Comparison of ENCODE assay signal across 9 cellular contexts in genomic region chr3:183158552-183159006, GRCh38. TPM values are rescaled to one million over a fixed set of nuclear protein-coding genes. Genes with fewer than 3 reads are reported as not detected.
DNase-seq lines count a peak whose midpoint lies in the region; ATAC-seq lines count a peak whose summit lies in the region.
"Had no signal": no experiment of that assay in that cellular context is flagged by ENCODE, and none has a peak within 500 bp of the region (broad histone marks: within the 10 kb centered on the region; RNA-seq: fewer than 3 reads in every experiment).

No MANE protein-coding gene starts in this region.

- no peak overlapping the region for H3K4me3 ChIP-seq in CD4-positive, alpha-beta memory T cell (ENCODE audit: low read length in 2 of 2)
- H3K4me3 ChIP-seq: cardiac muscle cell had no signal

- H3K27me3 Mint-ChIP-seq in activated naive CD8-positive, alpha-beta T cell treated with anti-CD3 and anti-CD28 coated beads, Interleukin-2, amount 10 ng/mL, durations not matched to agents 7 days and 5 days, result no peaks in the 10 kb centered on the region
- H3K27me3 Mint-ChIP-seq in CD4-positive, alpha-beta memory T cell, result no peaks in the 10 kb centered on the region

- no peaks in the 10 kb centered on the region for H3K9me3 ChIP-seq in CD4-positive, alpha-beta memory T cell (ENCODE audit: control insufficient read depth in 1 of 2, low read length in 2 of 2)

- H3K27me3 ChIP-seq in CD4-positive, alpha-beta memory T cell (ENCODE audit: insufficient read depth, low read length), result no peaks in the 10 kb centered on the region

- H3K36me3 Mint-ChIP-seq in activated naive CD8-positive, alpha-beta T cell treated with anti-CD3 and anti-CD28 coated beads, Interleukin-2, amount 10 ng/mL, durations not matched to agents 7 days and 5 days, result peaks cover 18% of the 10 kb centered on the region
- no peaks in the 10 kb centered on the region for H3K36me3 Mint-ChIP-seq in CD4-positive, alpha-beta memory T cell

- DNase-seq in EH (ENCODE audit: low read depth) (peak; percentile 39), NCI-H1417 treated with DMSO at 0.1 percent for 48 hours (lab: John Stamatoyannopoulos, UW) (no peak), NCI-H446 (lab: John Stamatoyannopoulos, UW) (no peak)
- no peak for DNase-seq in activated naive CD8-positive, alpha-beta T cell treated with anti-CD3 and anti-CD28 coated beads, Interleukin-2, amount 10 ng/mL, durations not matched to agents 7 days and 5 days
- peak in 2 of 3 experiments; percentile 37 to 43 for DNase-seq in stimulated activated CD4-positive, alpha-beta T cell treated with anti-CD3 and anti-CD28 coated beads, TNF-alpha, amount 100 ng/mL, for 24 hours (ENCODE audit: low read depth in 3 of 3)
- DNase-seq in CD4-positive, alpha-beta memory T cell, result no peak

- peaks cover 7% of the 10 kb centered on the region for H3K4me1 ChIP-seq in CD4-positive, alpha-beta memory T cell (ENCODE audit: insufficient read depth, low read length)

- CTCF ChIA-PET in CD4-positive, alpha-beta memory T cell (lab: Charles Lee; ENCODE audit: partially characterized antibody), result no interaction called here

- no peaks in the 10 kb centered on the region for H3K36me3 ChIP-seq in CD4-positive, alpha-beta memory T cell (ENCODE audit: insufficient read depth, low read length)
- H3K36me3 ChIP-seq: cardiac muscle cell had no signal

- intact Hi-C loops in CD4-positive, alpha-beta memory T cell (cut with micrococcal nuclease), result no loop called here

- ATAC-seq in GM19468 (IDR thresholded peaks at IDR 0.05; ENCODE audit: extremely low read depth, unreplicated experiment), result peak; percentile 59
- peak; percentile 67 for ATAC-seq in HG03460 (IDR thresholded peaks at IDR 0.05; ENCODE audit: unreplicated experiment)
- no peak for ATAC-seq in activated naive CD8-positive, alpha-beta T cell treated with anti-CD3 and anti-CD28 coated beads, Interleukin-2, amount 10 ng/mL, durations not matched to agents 7 days and 5 days (ENCODE audit: low read depth)

- no peak overlapping the region for H3K4me3 Mint-ChIP-seq in activated naive CD8-positive, alpha-beta T cell treated with anti-CD3 and anti-CD28 coated beads, Interleukin-2, amount 10 ng/mL, durations not matched to agents 7 days and 5 days
- no peak overlapping the region for H3K4me3 Mint-ChIP-seq in CD4-positive, alpha-beta memory T cell

- peaks cover 32% of the 10 kb centered on the region for H3K4me1 Mint-ChIP-seq in activated naive CD8-positive, alpha-beta T cell treated with anti-CD3 and anti-CD28 coated beads, Interleukin-2, amount 10 ng/mL, durations not matched to agents 7 days and 5 days
- H3K4me1 Mint-ChIP-seq in CD4-positive, alpha-beta memory T cell, result peaks cover 8 to 11% (median 9%) of the 10 kb centered on the region in 4 donors

- peak overlapping the region; percentile 44 for H3K27ac Mint-ChIP-seq in activated naive CD8-positive, alpha-beta T cell treated with anti-CD3 and anti-CD28 coated beads, Interleukin-2, amount 10 ng/mL, durations not matched to agents 7 days and 5 days
- no peak overlapping the region for H3K27ac Mint-ChIP-seq in CD4-positive, alpha-beta memory T cell

- POLR2A ChIA-PET in activated naive CD8-positive, alpha-beta T cell treated with anti-CD3 and anti-CD28 coated beads, Interleukin-2, amount 10 ng/mL, durations not matched to agents 7 days and 5 days (lab: Charles Lee), result no interaction called here
- POLR2A ChIA-PET in CD4-positive, alpha-beta memory T cell (lab: Charles Lee; ENCODE audit: partially characterized antibody), result no interaction called here

- H3K9me3 Mint-ChIP-seq in activated naive CD8-positive, alpha-beta T cell treated with anti-CD3 and anti-CD28 coated beads, Interleukin-2, amount 10 ng/mL, durations not matched to agents 7 days and 5 days, result no peaks in the 10 kb centered on the region
- no peaks in the 10 kb centered on the region for H3K9me3 Mint-ChIP-seq in CD4-positive, alpha-beta memory T cell

- H3K27ac ChIP-seq in CD4-positive, alpha-beta memory T cell (ENCODE audit: low read depth, low read length), result no peak overlapping the region
- H3K27ac ChIP-seq: cardiac muscle cell had no signal

RNA-seq across cellular contexts. Expression of gene LAMP3, which starts 4.0 kb away (rescaled TPM):
- 10 to 100 TPM; 14.6 to 17.8 TPM for total RNA-seq in activated naive CD8-positive, alpha-beta T cell treated with anti-CD3 and anti-CD28 coated beads, Interleukin-2, amount 10 ng/mL, durations not matched to agents 7 days and 5 days
- total RNA-seq in CD4-positive, alpha-beta memory T cell, result under 1 TPM; 0.76 to 0.97 TPM
- polyA plus RNA-seq in CD4-positive, alpha-beta memory T cell, result 1 to 10 TPM; 2.6 to 5.6 TPM
- polyA plus RNA-seq: cardiac muscle cell had no signal

RNA-seq across cellular contexts. Expression of gene MCCC1, which starts 59.3 kb away (rescaled TPM):
- 10 to 100 TPM; 31.2 to 38.0 TPM for total RNA-seq in activated naive CD8-positive, alpha-beta T cell treated with anti-CD3 and anti-CD28 coated beads, Interleukin-2, amount 10 ng/mL, durations not matched to agents 7 days and 5 days
- total RNA-seq in CD4-positive, alpha-beta memory T cell, result 10 to 100 TPM; 27.0 to 29.9 TPM
- 10 to 100 TPM; 28.1 to 43.8 TPM for polyA plus RNA-seq in CD4-positive, alpha-beta memory T cell

Comparison
In these comparisons a context has a peak if more than half of its experiments do, and no peak if none do; other contexts are left out.
1. DNase-seq: peak in EH (single experiment) and stimulated activated CD4-positive, alpha-beta T cell treated with anti-CD3 and anti-CD28 coated beads, TNF-alpha, amount 100 ng/mL, for 24 hours (2 of 3); none in activated naive CD8-positive, alpha-beta T cell treated with anti-CD3 and anti-CD28 coated beads, Interleukin-2, amount 10 ng/mL, durations not matched to agents 7 days and 5 days (single experiment), NCI-H1417 treated with DMSO at 0.1 percent for 48 hours (single experiment), CD4-positive, alpha-beta memory T cell (0 of 5) and NCI-H446 (0 of 2).
2. RNA of gene LAMP3, which starts 4.0 kb away (total RNA-seq): 14.6 to 17.8 TPM in activated naive CD8-positive, alpha-beta T cell treated with anti-CD3 and anti-CD28 coated beads, Interleukin-2, amount 10 ng/mL, durations not matched to agents 7 days and 5 days; 0.76 to 0.97 TPM in CD4-positive, alpha-beta memory T cell; every median in the first group is over 4 times any median in the second.